In the genomic region with DNA sequence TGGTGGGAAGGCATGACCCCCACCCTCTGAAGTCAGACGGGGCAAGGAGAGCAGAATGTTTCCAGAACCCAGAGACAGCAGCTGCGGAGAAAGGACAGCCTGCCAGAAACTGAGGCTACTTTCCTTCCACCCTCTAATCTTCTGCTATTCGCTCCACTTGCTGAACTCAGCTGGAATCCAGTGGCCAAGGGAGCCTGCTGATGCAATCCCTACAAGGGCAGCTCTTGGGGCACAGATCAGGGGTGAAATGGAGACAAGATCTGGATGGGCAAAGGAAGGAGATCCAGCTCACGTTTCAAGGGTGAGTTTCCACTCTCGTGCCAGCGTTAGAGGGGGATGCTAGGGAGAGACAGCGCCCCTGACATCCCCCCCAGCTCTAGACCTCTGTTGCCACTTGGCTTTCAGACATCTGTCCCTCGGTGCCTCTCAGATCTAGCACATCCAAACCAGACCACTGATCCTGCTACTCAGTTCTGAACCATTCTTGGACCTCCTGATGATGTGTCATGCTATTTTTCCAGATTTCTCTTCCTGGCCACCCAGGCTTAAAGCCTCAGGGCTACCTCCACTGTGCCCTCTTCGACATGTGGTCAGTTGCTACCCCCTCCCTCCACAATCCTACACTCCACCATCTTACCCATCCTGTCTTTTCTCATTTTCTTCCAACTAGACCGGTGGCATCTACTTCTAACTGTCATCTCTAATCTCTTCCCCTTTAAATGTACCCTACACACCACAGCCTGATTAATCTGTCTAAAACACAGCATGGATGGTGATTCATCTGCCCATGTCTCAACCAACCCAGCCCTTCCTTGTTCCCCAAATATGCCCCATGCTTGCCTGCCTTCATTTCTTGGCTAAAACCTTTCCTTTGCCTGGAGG, we compare ENCODE assay signal across 9 cellular contexts.
DNase-seq lines count a peak whose midpoint lies in the region; FAIRE-seq and TF ChIP-seq lines count a peak whose summit lies in the region.
"Had no signal": no experiment of that assay in that cellular context is flagged by ENCODE, and none has a peak within 500 bp of the region (broad histone marks: within the 10 kb centered on the region; RNA-seq: fewer than 3 reads in every experiment).

No MANE protein-coding gene starts in this region.

- DNase-seq in HL-60 (ENCODE audit: low read depth in 1 of 2, low spot score in 1 of 2) (peak; percentile 21 to 25), SK-MEL-5 (ENCODE audit: low read depth, low spot score) (peak; percentile 59), fibroblast of mammary gland (ENCODE audit: low read depth) (peak; percentile 72), stromal cell of bone marrow (ENCODE audit: low read depth) (peak; percentile 78), GM12891 (ENCODE audit: insufficient read length, low spot score) (no peak)
- no peak for DNase-seq in stimulated activated naive CD4-positive, alpha-beta T cell treated with Interleukin-2 at 50 U/mL for 16 hours (lab: John Stamatoyannopoulos, UW)
- DNase-seq in stimulated activated CD4-positive, alpha-beta T cell treated with anti-CD3 and anti-CD28 coated beads, Interleukin-4, amount 100 ng/mL, for 24 hours, result no peak
- DNase-seq: activated naive CD4-positive, alpha-beta T cell treated with anti-CD3 and anti-CD28 coated beads, Interleukin-2, amount 50 U/mL, for 16 hours had no signal

- no peak for TF ChIP-seq POLR2A in GM12891 (IDR thresholded peaks at IDR 0.05; ENCODE audit: low read depth, low read length)

- FAIRE-seq in GM12891 (lab: Jason Lieb, UNC), result no peak
- FAIRE-seq: frontal cortex had no signal

- TF ChIP-seq CTCF in HL-60 (IDR thresholded peaks at IDR 0.05; ENCODE audit: insufficient read depth, low read length), result no peak
- no peak for TF ChIP-seq CTCF in fibroblast of mammary gland (conservative IDR thresholded peaks at IDR 0.05; ENCODE audit: control insufficient read depth, insufficient read depth, low read depth, low read length)

- in situ Hi-C loops in SK-MEL-5 (cut with HindIII; ENCODE audit: low pct_unique_long_range_greater_than_20kb, low sequenced_read_pairs), result loop anchor here (25.0 kb wide), 1 partner anchor 99 kb away; no protein-coding TSS in a partner anchor

- no peak overlapping the region for H3K27ac ChIP-seq in HL-60 (replicated peaks)

- H3K4me3 ChIP-seq in HL-60 (replicated peaks; ENCODE audit: insufficient read depth, low read length) (no peak overlapping the region), fibroblast of mammary gland (ENCODE audit: control insufficient read depth, low read depth, low read length) (no peak overlapping the region)

- H3K27me3 ChIP-seq in HL-60 (ENCODE audit: insufficient read depth, poor library complexity, severe bottlenecking), result no peaks in the 10 kb centered on the region

TF ChIP-seq in GM12891, 5 proteins besides CTCF, POLR2A, EP300 and RAD21:
- TF ChIP-seq POLR2AphosphoS5 (IDR thresholded peaks at IDR 0.05; ENCODE audit: low read depth, low read length), result no peak
- no peak for TF ChIP-seq SPI1 (IDR thresholded peaks at IDR 0.05; ENCODE audit: low read depth, low read length)
- no peak for TF ChIP-seq POU2F2 (IDR thresholded peaks at IDR 0.05; ENCODE audit: low read depth, low read length)
- no peak for TF ChIP-seq TAF1 (IDR thresholded peaks at IDR 0.05; ENCODE audit: low read depth, low read length)
- no peak for TF ChIP-seq PAX5 (IDR thresholded peaks at IDR 0.05; ENCODE audit: insufficient read depth, low read length, severe bottlenecking)

Comparison
In these comparisons a context has a peak if more than half of its experiments do, and no peak if none do; other contexts are left out.
1. DNase-seq: peak in HL-60 (2 of 2), SK-MEL-5 (single experiment), fibroblast of mammary gland (single experiment) and stromal cell of bone marrow (single experiment); none in GM12891 (single experiment), stimulated activated naive CD4-positive, alpha-beta T cell treated with Interleukin-2 at 50 U/mL for 16 hours (single experiment) and stimulated activated CD4-positive, alpha-beta T cell treated with anti-CD3 and anti-CD28 coated beads, Interleukin-4, amount 100 ng/mL, for 24 hours (single experiment).